Comparison of ENCODE assay signal across 8 cellular contexts in the genomic region with DNA sequence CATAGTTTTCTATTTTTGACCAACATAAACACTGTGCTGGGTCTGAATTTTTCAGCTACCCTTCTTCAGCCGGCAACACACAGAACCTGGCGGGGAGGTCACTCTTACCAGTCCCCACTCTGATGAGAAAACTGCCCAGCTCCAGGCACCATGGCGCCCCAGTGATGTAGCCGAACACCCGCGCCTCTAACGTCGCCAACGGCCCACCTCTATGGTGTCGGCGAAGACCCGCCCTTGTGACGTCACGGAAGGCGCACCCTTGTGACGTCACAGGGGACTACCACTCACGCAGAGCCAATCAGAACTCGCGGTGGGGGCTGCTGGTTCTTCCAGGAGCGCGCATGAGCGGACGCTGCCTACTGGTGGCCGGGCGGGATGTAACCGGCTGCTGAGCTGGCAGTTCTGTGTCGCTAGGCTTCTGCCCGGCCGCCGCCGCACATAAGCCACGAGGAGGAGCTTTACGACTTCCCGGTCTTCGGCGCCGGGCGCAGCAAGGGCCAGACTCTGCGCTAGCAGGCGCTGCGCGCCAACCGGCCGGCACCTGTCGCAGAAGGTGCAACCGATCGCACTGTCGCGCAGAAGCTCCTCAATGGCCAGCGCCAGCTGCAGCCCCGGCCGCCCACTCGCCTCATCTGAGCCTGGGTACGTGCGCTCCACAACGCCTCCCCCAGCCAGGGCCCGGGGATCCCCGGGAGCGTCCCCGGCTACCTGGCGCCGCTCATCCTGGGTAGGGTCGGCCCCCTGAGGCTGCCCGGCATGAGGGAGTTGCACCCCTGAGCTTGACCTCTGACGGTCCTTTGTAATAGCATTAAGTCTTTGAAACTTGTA.
DNase-seq lines count a peak whose midpoint lies in the region; ATAC-seq, FAIRE-seq and TF ChIP-seq lines count a peak whose summit lies in the region.
"Not testable (repeated sequence)": the region's sequence is repeated elsewhere in the genome, so short reads cannot be mapped to it uniquely, and the experiment has no call there.

No MANE protein-coding gene starts in this region.

- H3K4me3 ChIP-seq in kidney (ENCODE audit: low read length in 2 of 2) (peak overlapping the region; percentile 71 to 79), skeletal muscle satellite cell (ENCODE audit: low read length) (peak overlapping the region; percentile 76), uterus (peak overlapping the region; percentile 40 to 65)

- H3K4me2 ChIP-seq in skeletal muscle satellite cell (ENCODE audit: low read length): peak overlapping the region; percentile 82

- H3K4me1 ChIP-seq in kidney (ENCODE audit: control insufficient read depth in 1 of 2, insufficient read depth in 1 of 2, low read depth in 1 of 2, low read length in 2 of 2); skeletal muscle satellite cell (ENCODE audit: control insufficient read depth, insufficient read depth, low read length); uterus: not testable (repeated sequence)

- peak overlapping the region; percentile 80 to 84 for H3K27ac ChIP-seq in kidney (ENCODE audit: low read depth in 2 of 2, low read length in 2 of 2)
- H3K27ac ChIP-seq in uterus: peak overlapping the region; percentile 88 to 90

- peak; percentile 85 to 92 for TF ChIP-seq POLR2A in uterus (IDR thresholded peaks at IDR 0.05)

- intact Hi-C loops in kidney (cut with DNase I); uterus (cut with DNase I; ENCODE audit: low total_unique reads): not testable (repeated sequence)

- not testable (repeated sequence) for H3K27me3 ChIP-seq in skeletal muscle satellite cell (ENCODE audit: control insufficient read depth, insufficient read depth, low read length); uterus

- FAIRE-seq in kidney (lab: Jason Lieb, UNC): peak; percentile 93

- TF ChIP-seq CTCF in LNCAP (IDR thresholded peaks at IDR 0.05) (peak; percentile 45), kidney (IDR thresholded peaks at IDR 0.05; ENCODE audit: borderline replicate concordance, extremely low read depth, insufficient read depth) (peak; percentile 37), uterus (IDR thresholded peaks at IDR 0.05) (peak; percentile 40 to 73 (median 60))

- H3K36me3 ChIP-seq in kidney (ENCODE audit: control insufficient read depth in 1 of 2, insufficient read depth in 2 of 2, low read length in 2 of 2); skeletal muscle satellite cell (ENCODE audit: insufficient read depth, low read length); uterus: not testable (repeated sequence)

- peak; percentile 100 for ATAC-seq in GM18498 (IDR thresholded peaks at IDR 0.05; ENCODE audit: unreplicated experiment)
- ATAC-seq in HG02571 (IDR thresholded peaks at IDR 0.05; ENCODE audit: unreplicated experiment): peak; percentile 100

- H3K9me3 ChIP-seq in kidney (ENCODE audit: control insufficient read depth in 1 of 2, low read length in 2 of 2); skeletal muscle satellite cell (replicated peaks; ENCODE audit: low read length); uterus: not testable (repeated sequence)

- H3K9ac ChIP-seq in kidney (ENCODE audit: low read length in 2 of 2) (peak overlapping the region; percentile 69 to 78), skeletal muscle satellite cell (ENCODE audit: low read depth, low read length) (peak overlapping the region; percentile 86)

- peak; percentile 97 to 98 for DNase-seq in activated CD8-positive, alpha-beta memory T cell treated with anti-CD3 and anti-CD28 coated beads for 4 hours (ENCODE audit: low read depth in 2 of 2)
- DNase-seq in dermis microvascular lymphatic vessel endothelial cell (ENCODE audit: low read depth in 2 of 2) (peak; percentile 98 to 99), kidney (peak; percentile 100), uterus (peak; percentile 98)

Comparison
In these comparisons a context has a peak if more than half of its experiments do, and no peak if none do; other contexts are left out.
1. Peak in every context shown above with its lines: DNase-seq, ATAC-seq, H3K4me3 ChIP-seq and H3K27ac ChIP-seq.